In genomic region chr5:108727639-108728565, GRCh38 we compare ENCODE assay signal across 1 cellular context.
TF ChIP-seq lines count a peak whose summit lies in the region.

No MANE protein-coding gene starts in this region.

TF ChIP-seq in WTC11, 78 proteins besides CTCF, POLR2A, EP300 and RAD21 (continued from another document and continues in another):
- TF ChIP-seq ZNF425 (CRISPR knock-in tag; conservative IDR thresholded peaks at IDR 0.05) (no peak), HMGA2 (CRISPR knock-in tag; IDR thresholded peaks at IDR 0.05) (no peak), ZNF138 (CRISPR knock-in tag; conservative IDR thresholded peaks at IDR 0.05) (peak; percentile 86; the same call in 1 of the 2 replicates), MXD4 (CRISPR knock-in tag; IDR thresholded peaks at IDR 0.05; ENCODE audit: borderline replicate concordance) (no peak), OVOL2 (CRISPR knock-in tag; IDR thresholded peaks at IDR 0.05; ENCODE audit: borderline replicate concordance) (no peak), ZNF232 (CRISPR knock-in tag; IDR thresholded peaks at IDR 0.05) (0 out of 2 replicates have a peak, but pooled peaks have one; percentile 5), EMX1 (CRISPR knock-in tag; IDR thresholded peaks at IDR 0.05) (no peak), AR (CRISPR knock-in tag; IDR thresholded peaks at IDR 0.05) (no peak), STAT6 (CRISPR knock-in tag; conservative IDR thresholded peaks at IDR 0.05; ENCODE audit: low read depth) (0 out of 2 replicates have a peak, but pooled peaks have one; percentile 53), MYBL2 (CRISPR knock-in tag; IDR thresholded peaks at IDR 0.05) (peak; percentile 85), PREB (CRISPR knock-in tag; IDR thresholded peaks at IDR 0.05; ENCODE audit: borderline replicate concordance) (no peak), TEAD1 (CRISPR knock-in tag; IDR thresholded peaks at IDR 0.05) (peak; percentile 93), ZNF121 (CRISPR knock-in tag; IDR thresholded peaks at IDR 0.05) (no peak), NFE2L1 (CRISPR knock-in tag; IDR thresholded peaks at IDR 0.05) (peak; percentile 41; the same call in 1 of the 2 replicates), E2F4 (CRISPR knock-in tag; IDR thresholded peaks at IDR 0.05; ENCODE audit: borderline replicate concordance, low read depth) (no peak), ETV6 (CRISPR knock-in tag; IDR thresholded peaks at IDR 0.05) (peak; percentile 77), GTF2I (CRISPR knock-in tag; conservative IDR thresholded peaks at IDR 0.05) (no peak), TEAD4 (CRISPR knock-in tag; IDR thresholded peaks at IDR 0.05) (peak; percentile 66; the same call in 1 of the 2 replicates), FOXP1 (CRISPR knock-in tag; IDR thresholded peaks at IDR 0.05; ENCODE audit: borderline replicate concordance) (peak; percentile 97), SP1 (CRISPR knock-in tag; conservative IDR thresholded peaks at IDR 0.05) (peak; percentile 70), ELF4 (CRISPR knock-in tag; IDR thresholded peaks at IDR 0.05; ENCODE audit: low read depth) (no peak), NFATC4 (CRISPR knock-in tag; IDR thresholded peaks at IDR 0.05) (0 out of 2 replicates have a peak, but pooled peaks have one; percentile 28), ZNF219 (CRISPR knock-in tag; IDR thresholded peaks at IDR 0.05; ENCODE audit: borderline replicate concordance) (peak; percentile 89; the same call in 1 of the 2 replicates), SOX15 (CRISPR knock-in tag; IDR thresholded peaks at IDR 0.05) (no peak), MLX (CRISPR knock-in tag; IDR thresholded peaks at IDR 0.05) (0 out of 2 replicates have a peak, but pooled peaks have one; percentile 81), ZNF423 (CRISPR knock-in tag; IDR thresholded peaks at IDR 0.05) (no peak), USF2 (CRISPR knock-in tag; IDR thresholded peaks at IDR 0.05) (peak; percentile 49), MAX (CRISPR knock-in tag; IDR thresholded peaks at IDR 0.05) (peak; percentile 93), PRRX2 (CRISPR knock-in tag; IDR thresholded peaks at IDR 0.05) (no peak)
- TF ChIP-seq, protein P1, sequence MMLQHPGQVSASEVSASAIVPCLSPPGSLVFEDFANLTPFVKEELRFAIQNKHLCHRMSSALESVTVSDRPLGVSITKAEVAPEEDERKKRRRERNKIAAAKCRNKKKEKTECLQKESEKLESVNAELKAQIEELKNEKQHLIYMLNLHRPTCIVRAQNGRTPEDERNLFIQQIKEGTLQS (CRISPR knock-in tag; conservative IDR thresholded peaks at IDR 0.05): 0 out of 2 replicates have a peak, but pooled peaks have one; percentile 31
- TF ChIP-seq, protein P2, sequence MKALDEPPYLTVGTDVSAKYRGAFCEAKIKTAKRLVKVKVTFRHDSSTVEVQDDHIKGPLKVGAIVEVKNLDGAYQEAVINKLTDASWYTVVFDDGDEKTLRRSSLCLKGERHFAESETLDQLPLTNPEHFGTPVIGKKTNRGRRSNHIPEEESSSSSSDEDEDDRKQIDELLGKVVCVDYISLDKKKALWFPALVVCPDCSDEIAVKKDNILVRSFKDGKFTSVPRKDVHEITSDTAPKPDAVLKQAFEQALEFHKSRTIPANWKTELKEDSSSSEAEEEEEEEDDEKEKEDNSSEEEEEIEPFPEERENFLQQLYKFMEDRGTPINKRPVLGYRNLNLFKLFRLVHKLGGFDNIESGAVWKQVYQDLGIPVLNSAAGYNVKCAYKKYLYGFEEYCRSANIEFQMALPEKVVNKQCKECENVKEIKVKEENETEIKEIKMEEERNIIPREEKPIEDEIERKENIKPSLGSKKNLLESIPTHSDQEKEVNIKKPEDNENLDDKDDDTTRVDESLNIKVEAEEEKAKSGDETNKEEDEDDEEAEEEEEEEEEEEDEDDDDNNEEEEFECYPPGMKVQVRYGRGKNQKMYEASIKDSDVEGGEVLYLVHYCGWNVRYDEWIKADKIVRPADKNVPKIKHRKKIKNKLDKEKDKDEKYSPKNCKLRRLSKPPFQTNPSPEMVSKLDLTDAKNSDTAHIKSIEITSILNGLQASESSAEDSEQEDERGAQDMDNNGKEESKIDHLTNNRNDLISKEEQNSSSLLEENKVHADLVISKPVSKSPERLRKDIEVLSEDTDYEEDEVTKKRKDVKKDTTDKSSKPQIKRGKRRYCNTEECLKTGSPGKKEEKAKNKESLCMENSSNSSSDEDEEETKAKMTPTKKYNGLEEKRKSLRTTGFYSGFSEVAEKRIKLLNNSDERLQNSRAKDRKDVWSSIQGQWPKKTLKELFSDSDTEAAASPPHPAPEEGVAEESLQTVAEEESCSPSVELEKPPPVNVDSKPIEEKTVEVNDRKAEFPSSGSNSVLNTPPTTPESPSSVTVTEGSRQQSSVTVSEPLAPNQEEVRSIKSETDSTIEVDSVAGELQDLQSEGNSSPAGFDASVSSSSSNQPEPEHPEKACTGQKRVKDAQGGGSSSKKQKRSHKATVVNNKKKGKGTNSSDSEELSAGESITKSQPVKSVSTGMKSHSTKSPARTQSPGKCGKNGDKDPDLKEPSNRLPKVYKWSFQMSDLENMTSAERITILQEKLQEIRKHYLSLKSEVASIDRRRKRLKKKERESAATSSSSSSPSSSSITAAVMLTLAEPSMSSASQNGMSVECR (CRISPR knock-in tag; IDR thresholded peaks at IDR 0.05; ENCODE audit: borderline replicate concordance): peak; percentile 94
- TF ChIP-seq, protein P3, sequence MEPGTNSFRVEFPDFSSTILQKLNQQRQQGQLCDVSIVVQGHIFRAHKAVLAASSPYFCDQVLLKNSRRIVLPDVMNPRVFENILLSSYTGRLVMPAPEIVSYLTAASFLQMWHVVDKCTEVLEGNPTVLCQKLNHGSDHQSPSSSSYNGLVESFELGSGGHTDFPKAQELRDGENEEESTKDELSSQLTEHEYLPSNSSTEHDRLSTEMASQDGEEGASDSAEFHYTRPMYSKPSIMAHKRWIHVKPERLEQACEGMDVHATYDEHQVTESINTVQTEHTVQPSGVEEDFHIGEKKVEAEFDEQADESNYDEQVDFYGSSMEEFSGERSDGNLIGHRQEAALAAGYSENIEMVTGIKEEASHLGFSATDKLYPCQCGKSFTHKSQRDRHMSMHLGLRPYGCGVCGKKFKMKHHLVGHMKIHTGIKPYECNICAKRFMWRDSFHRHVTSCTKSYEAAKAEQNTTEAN (CRISPR knock-in tag; IDR thresholded peaks at IDR 0.05): peak; percentile 83; the same call in 1 of the 2 replicates
- TF ChIP-seq, protein P4, sequence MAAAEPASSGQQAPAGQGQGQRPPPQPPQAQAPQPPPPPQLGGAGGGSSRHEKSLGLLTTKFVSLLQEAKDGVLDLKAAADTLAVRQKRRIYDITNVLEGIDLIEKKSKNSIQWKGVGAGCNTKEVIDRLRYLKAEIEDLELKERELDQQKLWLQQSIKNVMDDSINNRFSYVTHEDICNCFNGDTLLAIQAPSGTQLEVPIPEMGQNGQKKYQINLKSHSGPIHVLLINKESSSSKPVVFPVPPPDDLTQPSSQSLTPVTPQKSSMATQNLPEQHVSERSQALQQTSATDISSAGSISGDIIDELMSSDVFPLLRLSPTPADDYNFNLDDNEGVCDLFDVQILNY (CRISPR knock-in tag; IDR thresholded peaks at IDR 0.05): peak; percentile 78
- TF ChIP-seq, protein P5, sequence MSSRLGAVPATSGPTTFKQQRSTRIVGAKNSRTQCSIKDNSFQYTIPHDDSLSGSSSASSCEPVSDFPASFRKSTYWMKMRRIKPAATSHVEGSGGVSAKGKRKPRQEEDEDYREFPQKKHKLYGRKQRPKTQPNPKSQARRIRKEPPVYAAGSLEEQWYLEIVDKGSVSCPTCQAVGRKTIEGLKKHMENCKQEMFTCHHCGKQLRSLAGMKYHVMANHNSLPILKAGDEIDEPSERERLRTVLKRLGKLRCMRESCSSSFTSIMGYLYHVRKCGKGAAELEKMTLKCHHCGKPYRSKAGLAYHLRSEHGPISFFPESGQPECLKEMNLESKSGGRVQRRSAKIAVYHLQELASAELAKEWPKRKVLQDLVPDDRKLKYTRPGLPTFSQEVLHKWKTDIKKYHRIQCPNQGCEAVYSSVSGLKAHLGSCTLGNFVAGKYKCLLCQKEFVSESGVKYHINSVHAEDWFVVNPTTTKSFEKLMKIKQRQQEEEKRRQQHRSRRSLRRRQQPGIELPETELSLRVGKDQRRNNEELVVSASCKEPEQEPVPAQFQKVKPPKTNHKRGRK (CRISPR knock-in tag; IDR thresholded peaks at IDR 0.05; ENCODE audit: borderline replicate concordance): no peak
